In the genomic region with DNA sequence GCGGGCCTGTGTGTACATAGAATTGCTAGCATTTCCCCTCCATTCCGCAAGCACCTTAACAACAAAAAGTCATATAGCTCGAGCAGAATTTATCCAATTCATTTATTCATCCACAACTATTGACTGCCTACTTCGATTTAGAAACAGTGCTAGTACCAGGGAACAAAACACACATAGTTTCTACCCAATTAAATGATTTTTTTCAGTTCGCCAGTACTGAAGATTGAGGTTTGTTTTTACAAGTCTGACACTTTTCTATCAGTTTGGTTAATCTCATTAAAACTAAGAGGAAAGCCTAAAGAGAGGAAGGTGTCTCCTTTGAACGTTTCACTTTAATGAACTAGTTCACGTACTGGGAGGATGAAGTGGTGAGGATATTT, we compare ENCODE assay signal across 8 cellular contexts. TPM values are rescaled to one million over a fixed set of nuclear protein-coding genes. Genes with fewer than 3 reads are reported as not detected.
A peak's percentile ranks its signal among the peaks of the same experiment; 100 is the strongest.
DNase-seq lines count a peak whose midpoint lies in the region; ATAC-seq and TF ChIP-seq lines count a peak whose summit lies in the region.

No MANE protein-coding gene starts in this region.

- H3K27me3 ChIP-seq in RWPE2 (ENCODE audit: insufficient read depth, poor library complexity, severe bottlenecking): no peaks in the 10 kb centered on the region
- no peaks in the 10 kb centered on the region for H3K27me3 ChIP-seq in fibroblast of lung (ENCODE audit: control insufficient read depth, insufficient read depth, low read length)

- H3K4me1 ChIP-seq in RWPE2 (ENCODE audit: insufficient read depth, poor library complexity, severe bottlenecking) (peaks cover 14% of the 10 kb centered on the region), fibroblast of lung (ENCODE audit: control insufficient read depth, extremely low read depth, insufficient read depth, low read length) (no peaks in the 10 kb centered on the region)

- peak overlapping the region; percentile 99 for H3K4me2 ChIP-seq in fibroblast of lung (ENCODE audit: extremely low read depth, insufficient read depth, low read length)

- H2AFZ ChIP-seq in fibroblast of lung (ENCODE audit: low read length): peak overlapping the region; percentile 77

- no peaks in the 10 kb centered on the region for H3K9me3 ChIP-seq in RWPE2 (ENCODE audit: severe bottlenecking)
- H3K9me3 ChIP-seq in fibroblast of lung (ENCODE audit: control insufficient read depth, insufficient read depth, low read depth, low read length): no peaks in the 10 kb centered on the region

- ATAC-seq in RWPE2 (ENCODE audit: low read depth) (no peak), HG02623 (IDR thresholded peaks at IDR 0.05; ENCODE audit: unreplicated experiment) (no peak), HG03571 (IDR thresholded peaks at IDR 0.05; ENCODE audit: unreplicated experiment) (no peak), GM19395 (IDR thresholded peaks at IDR 0.05; ENCODE audit: unreplicated experiment) (no peak)

- H3K36me3 ChIP-seq in RWPE2 (ENCODE audit: low read depth) (peaks cover 24% of the 10 kb centered on the region), fibroblast of lung (ENCODE audit: control insufficient read depth, insufficient read depth, low read length) (no peaks in the 10 kb centered on the region)

- DNase-seq in GM13976 (ENCODE audit: low spot score): peak; percentile 18
- no peak for DNase-seq in RWPE2 (ENCODE audit: low spot score)
- peak in 1 of 2 donors; percentile 7 for DNase-seq in fibroblast of lung (ENCODE audit: low read depth in 2 of 2)
- DNase-seq in retinal pigment epithelial cell (ENCODE audit: low read depth): no peak
- no peak for DNase-seq in D341Med (ENCODE audit: low spot score)

- no peak overlapping the region for H3K9ac ChIP-seq in fibroblast of lung (ENCODE audit: insufficient read depth, low read length)

- H3K27ac ChIP-seq in RWPE2 (ENCODE audit: poor library complexity, severe bottlenecking): peak overlapping the region; percentile 62
- peak overlapping the region; percentile 94 for H3K27ac ChIP-seq in fibroblast of lung (ENCODE audit: insufficient read depth, low read length)

- in situ Hi-C loops in GM13976 (cut with MboI; ENCODE audit: low sequenced_read_pairs, unreplicated experiment): no loop called here

- H3K4me3 ChIP-seq in RWPE2 (ENCODE audit: severe bottlenecking) (peak overlapping the region; percentile 96), fibroblast of lung (replicated peaks in 1 of 4; ENCODE audit: control extremely low read depth in 1 of 4, insufficient read depth in 1 of 4, low read depth in 3 of 4, low read length in 4 of 4) (peak overlapping the region; percentile 87 to 100 (median 92)), retinal pigment epithelial cell (ENCODE audit: low read length) (peak overlapping the region; percentile 82)

- TF ChIP-seq CTCF in GM13976 (IDR thresholded peaks at IDR 0.05; ENCODE audit: borderline replicate concordance, control extremely low read depth, extremely low read depth, insufficient read depth, missing control alignments) (no peak), RWPE2 (IDR thresholded peaks at IDR 0.05; ENCODE audit: poor library complexity, severe bottlenecking) (no peak), fibroblast of lung (conservative IDR thresholded peaks at IDR 0.05 in 1 of 2, IDR thresholded peaks at IDR 0.05 in 1 of 2; ENCODE audit: low read depth in 1 of 2, low read length in 2 of 2) (no peak), retinal pigment epithelial cell (conservative IDR thresholded peaks at IDR 0.05; ENCODE audit: low read depth, low read length) (no peak)

- no peaks in the 10 kb centered on the region for H4K20me1 ChIP-seq in fibroblast of lung (ENCODE audit: control insufficient read depth, extremely low read depth, insufficient read depth, low read length)

- H3K79me2 ChIP-seq in fibroblast of lung (ENCODE audit: control insufficient read depth, insufficient read depth, low read length): peaks cover 15% of the 10 kb centered on the region

RNA-seq across cellular contexts. Expression of gene TAF11, which starts 0.6 kb away (rescaled TPM):
- 13.9 and 16.9 TPM in 2 replicates for total RNA-seq in fibroblast of lung
- 23.6 and 35.6 TPM in 2 replicates for polyA plus RNA-seq in fibroblast of lung
- polyA plus RNA-seq in fibroblast of lung (2012): 17.9 and 23.5 TPM in 2 replicates
- polyA minus RNA-seq in fibroblast of lung (ENCODE audit: low replicate concordance): 6.8 and 9.7 TPM in 2 replicates

RNA-seq across cellular contexts. Expression of gene ANKS1A, which starts 0.6 kb away (rescaled TPM):
- total RNA-seq in fibroblast of lung: 5.1 and 7.8 TPM in 2 replicates
- polyA plus RNA-seq in fibroblast of lung: 3.4 and 3.6 TPM in 2 replicates
- 5.6 and 6.5 TPM in 2 replicates for polyA plus RNA-seq in fibroblast of lung (2012)
- polyA minus RNA-seq in fibroblast of lung (ENCODE audit: low replicate concordance): 16.0 and 19.2 TPM in 2 replicates
